ENCODE assay signal across 15 cellular contexts in the genomic region with DNA sequence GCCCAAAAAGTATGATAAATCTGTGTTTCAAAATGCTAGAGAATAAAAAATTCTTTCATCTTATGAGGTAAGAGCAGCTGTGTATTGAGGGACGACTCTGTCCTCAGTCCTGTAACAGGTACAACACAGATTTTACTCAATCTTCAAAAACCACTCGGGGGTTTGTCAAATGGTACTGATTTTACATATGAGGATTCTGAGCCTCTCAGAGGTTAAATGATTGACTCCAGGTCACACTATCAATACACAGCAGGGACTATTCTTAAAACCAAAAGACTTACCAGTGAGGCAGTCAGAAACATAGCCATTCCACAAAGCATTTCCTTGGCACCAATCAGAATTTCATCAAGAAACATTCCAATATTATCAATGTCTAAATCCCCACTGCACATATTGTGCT.
"Had no signal": no experiment of that assay in that cellular context is flagged by ENCODE, and none has a peak within 500 bp of the region (broad histone marks: within the 10 kb centered on the region; RNA-seq: fewer than 3 reads in every experiment).

No MANE protein-coding gene starts in this region.

- H3K4me3 Mint-ChIP-seq: activated naive CD4-positive, alpha-beta T cell treated with anti-CD3 and anti-CD28 coated beads, Interleukin-2, amount 50 U/mL, for 24 hours; stimulated activated naive B cell treated with anti-CD40 and anti-IgM and Interleukin-4, amounts not matched to agents 10 μg/mL and 1 μg/mL and 100 μg/mL, for 72 hours had no signal

- ATAC-seq: stimulated activated naive B cell treated with anti-CD40 and anti-IgM and Interleukin-4, amounts not matched to agents 10 μg/mL and 1 μg/mL and 100 μg/mL, for 72 hours had no signal

- H3K27ac Mint-ChIP-seq: progenitor cell of endocrine pancreas; stimulated activated naive B cell treated with anti-CD40 and anti-IgM and Interleukin-4, amounts not matched to agents 10 μg/mL and 1 μg/mL and 100 μg/mL, for 72 hours had no signal

- H3K27me3 Mint-ChIP-seq: activated naive CD4-positive, alpha-beta T cell treated with anti-CD3 and anti-CD28 coated beads, Interleukin-2, amount 50 U/mL, for 24 hours; progenitor cell of endocrine pancreas; stimulated activated naive B cell treated with anti-CD40 and anti-IgM and Interleukin-4, amounts not matched to agents 10 μg/mL and 1 μg/mL and 100 μg/mL, for 72 hours had no signal

- H3K9me3 Mint-ChIP-seq: activated naive CD4-positive, alpha-beta T cell treated with anti-CD3 and anti-CD28 coated beads, Interleukin-2, amount 50 U/mL, for 24 hours had no signal

- DNase-seq: activated CD4-positive, alpha-beta T cell treated with anti-CD3 and anti-CD28 coated beads, Interleukin-2, amount 50 U/mL, for 1 hour; activated CD4-positive, CD25-positive, alpha-beta regulatory T cell treated with anti-CD3 and anti-CD28 coated beads, Interleukin-2, amount 50 U/mL, for 72 hours; activated CD8-positive, alpha-beta memory T cell treated with anti-CD3 and anti-CD28 coated beads for 24 hours; activated CD8-positive, alpha-beta memory T cell treated with anti-CD3 and anti-CD28 coated beads, Interleukin-2, amount 50 U/mL, for 48 hours; activated effector memory CD4-positive, alpha-beta T cell treated with anti-CD3 and anti-CD28 coated beads, Interleukin-2, amount 50 U/mL, for 16 hours; activated T-cell treated with anti-CD3 and anti-CD28 coated beads, Interleukin-2, amount 50 U/mL, for 48 hours; cortex of kidney; esophagus squamous epithelium; islet precursor cell; lower lobe of right lung; stimulated activated naive B cell treated with anti-CD40 and anti-IgM and Interleukin-4, amounts not matched to agents 10 μg/mL and 1 μg/mL and 100 μg/mL, for 72 hours; T1000; thyroid gland had no signal
